ENCODE assay signal across 1 cellular context in genomic region chrX:18639280-18639679, GRCh38.
TF ChIP-seq lines count a peak whose summit lies in the region.

No MANE protein-coding gene starts in this region.

TF ChIP-seq in A549, 52 proteins besides CTCF, POLR2A, EP300 and RAD21 (continued from another document):
- no peak for TF ChIP-seq BHLHE40 (IDR thresholded peaks at IDR 0.05; ENCODE audit: low read depth, low read length)
- no peak for TF ChIP-seq RCOR1 (IDR thresholded peaks at IDR 0.05; ENCODE audit: low read depth, low read length)
- no peak for TF ChIP-seq HES2 (IDR thresholded peaks at IDR 0.05)
- no peak for TF ChIP-seq CHD4 (IDR thresholded peaks at IDR 0.05; ENCODE audit: borderline replicate concordance)
- TF ChIP-seq HOXB13 (CRISPR knock-in tag; IDR thresholded peaks at IDR 0.05; ENCODE audit: low read depth) = no peak
- no peak for TF ChIP-seq HEYL (CRISPR knock-in tag; IDR thresholded peaks at IDR 0.05)
- no peak for TF ChIP-seq USF2 (IDR thresholded peaks at IDR 0.05)
- TF ChIP-seq ZNF302 (CRISPR knock-in tag; IDR thresholded peaks at IDR 0.05) = no peak
TF ChIP-seq in A549: peak in this region for 0.
